Comparison of ENCODE assay signal across 29 cellular contexts in the genomic region with DNA sequence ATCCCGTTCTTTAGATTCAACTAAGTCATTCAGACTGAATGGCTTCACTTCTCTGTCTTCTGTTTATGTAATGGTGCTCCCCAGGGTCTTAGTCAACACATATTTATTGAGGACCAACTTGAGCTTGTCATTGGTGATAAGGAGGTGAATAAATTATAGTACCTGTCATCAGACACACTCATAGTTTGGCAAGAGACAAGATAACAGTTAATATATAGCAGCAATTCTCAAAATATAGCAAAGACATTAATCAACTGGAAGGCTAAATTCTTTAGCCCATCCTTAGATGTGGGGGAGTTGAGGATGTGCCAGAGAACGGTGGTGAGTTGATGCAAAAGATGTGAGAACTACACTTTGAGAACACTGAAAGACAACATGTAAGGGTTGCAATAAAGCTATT.
"Had no signal": no experiment of that assay in that cellular context is flagged by ENCODE, and none has a peak within 500 bp of the region (broad histone marks: within the 10 kb centered on the region; RNA-seq: fewer than 3 reads in every experiment).

No MANE protein-coding gene starts in this region.

- DNase-seq: activated CD4-positive, alpha-beta memory T cell treated with anti-CD3 and anti-CD28 coated beads, Interleukin-2, amount 10 ng/mL, durations not matched to agents 7 days and 5 days; activated CD4-positive, alpha-beta T cell treated with anti-CD3 and anti-CD28 coated beads for 1 hour; activated CD4-positive, alpha-beta T cell treated with anti-CD3 and anti-CD28 coated beads for 4 hours; activated CD4-positive, alpha-beta T cell treated with anti-CD3 and anti-CD28 coated beads, Interleukin-2, amount 10 ng/mL, durations not matched to agents 7 days and 5 days; activated CD4-positive, alpha-beta T cell treated with anti-CD3 and anti-CD28 coated beads, Interleukin-2, amount 50 U/mL, for 4 hours; activated CD4-positive, CD25-positive, alpha-beta regulatory T cell; activated CD8-positive, alpha-beta memory T cell treated with anti-CD3 and anti-CD28 coated beads, Interleukin-2, amount 50 U/mL, for 48 hours; activated gamma-delta T cell; activated naive CD4-positive, alpha-beta T cell; activated naive CD4-positive, alpha-beta T cell treated with anti-CD3 and anti-CD28 coated beads, Interleukin-2, amount 10 ng/mL, durations not matched to agents 7 days and 5 days; activated naive CD8-positive, alpha-beta T cell treated with anti-CD3 and anti-CD28 coated beads, Interleukin-2, amount 10 ng/mL, durations not matched to agents 7 days and 5 days; activated T-cell treated with anti-CD3 and anti-CD28 coated beads for 4 hours; activated T-cell treated with anti-CD3 and anti-CD28 coated beads, Interleukin-2, amount 50 U/mL, for 24 hours; activated T-cell treated with anti-CD3 and anti-CD28 coated beads, Interleukin-2, amount 50 U/mL, for 72 hours; amniotic stem cell; anterior cingulate cortex; brain microvascular endothelial cell; dorsolateral prefrontal cortex; effector CD4-positive, alpha-beta T cell; effector memory CD8-positive, alpha-beta T cell; erythroblast; foreskin fibroblast; T-helper 2 cell had no signal

- FAIRE-seq: astrocyte, bronchial epithelial cell, frontal cortex had no signal

- H3K9me3 ChIP-seq: esophagus muscularis mucosa had no signal

- ATAC-seq: activated naive CD4-positive, alpha-beta T cell treated with anti-CD3 and anti-CD28 coated beads, Interleukin-2, amount 50 U/mL, for 72 hours; activated T-cell treated with anti-CD3 and anti-CD28 coated beads, Interleukin-2, amount 50 U/mL, for 72 hours; effector memory CD8-positive, alpha-beta T cell had no signal

- H3K36me3 ChIP-seq: brain microvascular endothelial cell, esophagus muscularis mucosa had no signal

- H3K27me3 ChIP-seq: brain microvascular endothelial cell, dorsolateral prefrontal cortex, esophagus muscularis mucosa had no signal

- H3K4me3 ChIP-seq: coronary artery, dorsolateral prefrontal cortex, esophagus muscularis mucosa had no signal

- H3K27ac ChIP-seq: brain microvascular endothelial cell, coronary artery, dorsolateral prefrontal cortex, esophagus muscularis mucosa had no signal
